ENCODE assay signal across 1 cellular context in the genomic region with DNA sequence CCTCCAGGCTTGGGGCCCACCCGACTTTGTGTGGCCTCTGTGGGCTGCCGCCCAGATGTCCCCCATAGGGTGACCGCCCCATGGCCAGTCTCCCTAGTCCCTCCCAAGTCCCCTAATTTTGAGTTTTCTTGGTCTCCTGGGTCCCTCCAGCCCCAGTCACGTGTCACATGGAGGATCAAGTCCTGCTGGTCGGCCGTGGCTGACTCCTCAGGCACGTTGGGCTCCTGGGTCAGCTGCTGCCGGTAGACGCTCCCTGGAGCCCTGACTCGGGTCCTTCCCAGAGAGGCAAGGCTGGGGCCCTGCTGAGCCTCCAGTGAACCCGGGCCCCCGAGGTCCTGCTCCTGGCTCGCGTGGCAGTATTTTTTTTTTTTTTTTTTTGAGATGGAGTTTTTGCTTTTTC.
TF ChIP-seq lines count a peak whose summit lies in the region.

No MANE protein-coding gene starts in this region.

TF ChIP-seq in K562, 482 proteins besides CTCF, POLR2A, EP300 and RAD21:
- TF ChIP-seq, protein P1, sequence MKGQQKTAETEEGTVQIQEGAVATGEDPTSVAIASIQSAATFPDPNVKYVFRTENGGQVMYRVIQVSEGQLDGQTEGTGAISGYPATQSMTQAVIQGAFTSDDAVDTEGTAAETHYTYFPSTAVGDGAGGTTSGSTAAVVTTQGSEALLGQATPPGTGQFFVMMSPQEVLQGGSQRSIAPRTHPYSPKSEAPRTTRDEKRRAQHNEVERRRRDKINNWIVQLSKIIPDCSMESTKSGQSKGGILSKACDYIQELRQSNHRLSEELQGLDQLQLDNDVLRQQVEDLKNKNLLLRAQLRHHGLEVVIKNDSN (CRISPR knock-in tag; IDR thresholded peaks at IDR 0.05), result peak; percentile 33; the same call in 1 of the 2 replicates
TF ChIP-seq in K562: peak in this region for 1; not testable (repeated sequence) for 481.
